Comparison of ENCODE assay signal across 10 cellular contexts in genomic region chr19:39506598-39506943, GRCh38. TPM values are rescaled to one million over a fixed set of nuclear protein-coding genes. Genes with fewer than 3 reads are reported as not detected.
DNase-seq lines count a peak whose midpoint lies in the region; ATAC-seq, FAIRE-seq and TF ChIP-seq lines count a peak whose summit lies in the region.
"Had no signal": no experiment of that assay in that cellular context is flagged by ENCODE, and none has a peak within 500 bp of the region (broad histone marks: within the 10 kb centered on the region; RNA-seq: fewer than 3 reads in every experiment).

No MANE protein-coding gene starts in this region.

- no peak for TF ChIP-seq POLR2A in A549 (IDR thresholded peaks at IDR 0.05; ENCODE audit: low read length)

- H3K14ac ChIP-seq in H9 (ENCODE audit: insufficient read depth, low read length) = no peak overlapping the region

- no peaks in the 10 kb centered on the region for H4K20me1 ChIP-seq in H9 (ENCODE audit: control insufficient read depth, insufficient read depth, insufficient read length)
- no peaks in the 10 kb centered on the region for H4K20me1 ChIP-seq in astrocyte (ENCODE audit: insufficient read depth, low read length)

- H3K27me3 Mint-ChIP-seq in H9 (ENCODE audit: low read depth) (peaks cover 85% of the 10 kb centered on the region), astrocyte (ENCODE audit: low read depth, unreplicated experiment) (peaks cover 57% of the 10 kb centered on the region), mesothelial cell of epicardium (ENCODE audit: low read depth) (peaks cover 84% of the 10 kb centered on the region)

- H3K79me1 ChIP-seq in H9 (ENCODE audit: insufficient read depth, low read depth, low read length, poor library complexity, severe bottlenecking) = no peaks in the 10 kb centered on the region

- no peak overlapping the region for H2BK5ac ChIP-seq in H9 (ENCODE audit: insufficient read length, low read length)

- H3K36me3 ChIP-seq in astrocyte (ENCODE audit: insufficient read depth, low read length) = no peaks in the 10 kb centered on the region

- no peak overlapping the region for H2BK15ac ChIP-seq in H9 (ENCODE audit: low read depth, low read length)

- H2AFZ ChIP-seq in H9 (ENCODE audit: low read length) (no peak overlapping the region), astrocyte (ENCODE audit: low read depth, low read length) (peak overlapping the region; percentile 98)

- H3K4me1 ChIP-seq in A549 (peaks cover 19% of the 10 kb centered on the region), H9 (ENCODE audit: insufficient read depth, low read length) (no peaks in the 10 kb centered on the region), astrocyte (ENCODE audit: insufficient read depth, low read length) (peaks cover 3% of the 10 kb centered on the region)

- CTCF ChIA-PET in A549 (lab: Yijun Ruan, JAX) (interaction anchor here (0.7 to 17.0 kb wide), 9 partner anchors 7 to 1499 kb away, joined by 3 to 257 read pairs (median 4); partner anchors contain the start of genes DLL3, EID2, EID2B and PLEKHG2), HEK293T (lab: Yijun Ruan, JAX) (no interaction called here)

- H3K27me3 ChIP-seq in H9 (ENCODE audit: insufficient read depth, low read length) = peaks cover 19% of the 10 kb centered on the region; the same call in 1 of the 2 replicates
- H3K27me3 ChIP-seq in astrocyte (ENCODE audit: insufficient read depth, low read length) = peaks cover 6% of the 10 kb centered on the region

- no peak overlapping the region for H3K23ac ChIP-seq in H9 (ENCODE audit: insufficient read length, low read depth, low read length)

- H2BK120ac ChIP-seq in H9 (ENCODE audit: low read depth, low read length, poor library complexity, severe bottlenecking) = no peak overlapping the region

- no peak overlapping the region for H4K8ac ChIP-seq in H9 (replicated peaks; ENCODE audit: insufficient read length, low read depth, low read length)

- H2AK5ac ChIP-seq in H9 (ENCODE audit: insufficient read length, low read length) = no peak overlapping the region

- H3K4me3 ChIP-seq in A549 (peak overlapping the region; percentile 66), astrocyte (ENCODE audit: insufficient read depth, low read depth, low read length) (peak overlapping the region; percentile 17)

- no peak overlapping the region for H4K91ac ChIP-seq in H9 (ENCODE audit: insufficient read length, low read depth, low read length)

- WGBS in A549 (ENCODE audit: missing lambda C conversion rate) = 72% methylated on average over 7 of the region's 7 CpGs
- WGBS in H9 (ENCODE audit: extremely low coverage, insufficient read length, low lambda C conversion rate) = no CpG with 5 or more reads among the region's 7 CpGs

- no peak overlapping the region for H4K5ac ChIP-seq in H9 (ENCODE audit: insufficient read length, low read depth, low read length)

- no peak overlapping the region for H2BK12ac ChIP-seq in H9 (ENCODE audit: insufficient read length, low read depth, low read length)

- H2BK20ac ChIP-seq in H9 (ENCODE audit: low read depth, low read length, poor library complexity, severe bottlenecking) = no peak overlapping the region

- no peak for TF ChIP-seq RAD21 in A549 (conservative IDR thresholded peaks at IDR 0.05 in 1 of 2, IDR thresholded peaks at IDR 0.05 in 1 of 2)

- no peak for FAIRE-seq in A549 (lab: Jason Lieb, UNC)
- FAIRE-seq in astrocyte (lab: Jason Lieb, UNC) = no peak

- no peak overlapping the region for H3T11ph ChIP-seq in H9 (ENCODE audit: low read length)

- H3K9me3 Mint-ChIP-seq in H9 = peaks cover 11 to 15% of the 10 kb centered on the region in 2 experiments; a peak in 4 of 5 replicates
- H3K9me3 Mint-ChIP-seq in astrocyte (ENCODE audit: unreplicated experiment) = no peaks in the 10 kb centered on the region
- H3K9me3 Mint-ChIP-seq in mesothelial cell of epicardium = no peaks in the 10 kb centered on the region

- H3K4me3 Mint-ChIP-seq in H9 = peak overlapping the region in 1 of 2 experiments; percentile 57; a peak in 3 of 5 replicates
- H3K4me3 Mint-ChIP-seq in astrocyte (ENCODE audit: unreplicated experiment) = peak overlapping the region; percentile 79
- H3K4me3 Mint-ChIP-seq in mesothelial cell of epicardium = peak overlapping the region; percentile 46

- H3K4me2 ChIP-seq in A549 = peak overlapping the region; percentile 85
- peak overlapping the region; percentile 74 for H3K4me2 ChIP-seq in H9 (ENCODE audit: insufficient read depth, insufficient read length, low read length)
- H3K4me2 ChIP-seq in astrocyte (ENCODE audit: low read length) = peak overlapping the region; percentile 96

- H3K23me2 ChIP-seq in H9 (ENCODE audit: insufficient read length, low read depth, low read length, poor library complexity, severe bottlenecking) = peaks cover 10% of the 10 kb centered on the region

- no peak overlapping the region for H3K4ac ChIP-seq in H9 (ENCODE audit: low read depth, low read length)

- H3K9me3 ChIP-seq in A549 (peaks cover 5% of the 10 kb centered on the region), H9 (ENCODE audit: control insufficient read depth, low read depth, low read length) (no peaks in the 10 kb centered on the region), astrocyte (ENCODE audit: insufficient read depth, low read depth, low read length) (no peaks in the 10 kb centered on the region)

- H3K79me2 ChIP-seq in H9 (ENCODE audit: insufficient read depth, low read length) (no peaks in the 10 kb centered on the region), astrocyte (ENCODE audit: insufficient read depth, low read length) (no peaks in the 10 kb centered on the region)

- DNase-seq in A549 (ENCODE audit: low read depth in 1 of 2, low spot score in 1 of 2) (no peak), H9 (no peak), astrocyte (ENCODE audit: low read depth) (no peak), mesothelial cell of epicardium (ENCODE audit: low spot score in 2 of 2, unreplicated experiment in 2 of 2) (no peak), GM03348 (ENCODE audit: low spot score) (no peak), HEK293T (ENCODE audit: extremely low spot score) (no peak)
- no peak for DNase-seq in stimulated activated CD4-positive, alpha-beta T cell treated with anti-CD3 and anti-CD28 coated beads, Interleukin-4, amount 100 ng/mL, for 24 hours

- no peak overlapping the region for H3K27ac Mint-ChIP-seq in H9
- H3K27ac Mint-ChIP-seq in astrocyte (ENCODE audit: unreplicated experiment) = peak overlapping the region; percentile 31
- H3K27ac Mint-ChIP-seq in mesothelial cell of epicardium = no peak overlapping the region

- no peak overlapping the region for H3K56ac ChIP-seq in H9 (ENCODE audit: insufficient read length, low read depth, low read length)

- POLR2A ChIA-PET in A549 (lab: Yijun Ruan, JAX) = interaction anchor here (1.1 kb wide), 2 partner anchors 71 to 340 kb away, joined by 3 to 10 read pairs; partner anchors contain the start of genes FBL and RPS16
- POLR2A ChIA-PET in HEK293T (lab: Yijun Ruan, JAX) = interaction anchor here (1.1 to 1.5 kb wide), 3 partner anchors 26 to 71 kb away, joined by 3 to 4 read pairs (median 4); partner anchors contain the start of genes EID2B and RPS16

- no peak for ATAC-seq in A549
- ATAC-seq in GM21717 (IDR thresholded peaks at IDR 0.05; ENCODE audit: unreplicated experiment) = no peak

- TF ChIP-seq CTCF in A549 (IDR thresholded peaks at IDR 0.05) (no peak), H9 (conservative IDR thresholded peaks at IDR 0.05) (no peak), astrocyte (IDR thresholded peaks at IDR 0.05; ENCODE audit: insufficient read depth, low read depth, low read length) (no peak), mesothelial cell of epicardium (IDR thresholded peaks at IDR 0.05; ENCODE audit: unreplicated experiment) (no peak)

- no peak for TF ChIP-seq EP300 in A549 (IDR thresholded peaks at IDR 0.05)

- peaks cover 9 to 10% of the 10 kb centered on the region in 2 experiments for H3K4me1 Mint-ChIP-seq in H9
- H3K4me1 Mint-ChIP-seq in astrocyte (ENCODE audit: low read depth, unreplicated experiment) = no peaks in the 10 kb centered on the region
- H3K4me1 Mint-ChIP-seq in mesothelial cell of epicardium = peaks cover 6% of the 10 kb centered on the region

- H3K36me3 Mint-ChIP-seq in H9 (ENCODE audit: insufficient read depth in 1 of 3, low read depth in 3 of 3) (peaks cover 0 to 11% (median 3%) of the 10 kb centered on the region in 3 experiments; a peak in 3 of 7 replicates), astrocyte (ENCODE audit: low read depth, unreplicated experiment) (peaks cover 5% of the 10 kb centered on the region), mesothelial cell of epicardium (no peaks in the 10 kb centered on the region)

- H3K27ac ChIP-seq in A549 = peak overlapping the region; percentile 81 to 86
- no peak overlapping the region for H3K27ac ChIP-seq in H9 (ENCODE audit: insufficient read length, low read depth, low read length)
- no peak overlapping the region for H3K27ac ChIP-seq in astrocyte (ENCODE audit: low read depth, low read length)

- no peak overlapping the region for H3K9ac ChIP-seq in H9 (ENCODE audit: extremely low read depth, insufficient read length, low read length)
- no peak overlapping the region for H3K9ac ChIP-seq in astrocyte (ENCODE audit: low read length)

- H3K18ac ChIP-seq in H9 (ENCODE audit: insufficient read length, low read depth, low read length) = no peak overlapping the region

RNA-seq across cellular contexts. Expression of gene DLL3, which starts 7.8 kb away (rescaled TPM):
- polyA plus RNA-seq in A549 (2011; rRNA removed) = 6.8 and 8.3 TPM in 2 replicates
- 14.9 and 18.9 TPM in 2 replicates for polyA plus RNA-seq in A549 (2012; cell fraction: cytosol; rRNA removed)
- polyA plus RNA-seq in A549 (2012; cell fraction: nucleus; rRNA removed) = 10.6 and 11.5 TPM in 2 replicates
- polyA plus RNA-seq in A549 (2017; fragmentation: RNase III; extraction: RNeasy Plus Mini Kit Qiagen cat#74134 plus additional on column Dnase treatment) = 6.7 TPM in 3 replicates
- 3.3 and 3.5 TPM in 2 replicates for polyA minus RNA-seq in A549 (2011; rRNA and poly(A)+ RNA removed)
- 2.4 and 2.5 TPM in 2 replicates for total RNA-seq in H9 (2021)
- 0.84 and 0.89 TPM in 2 replicates for total RNA-seq in astrocyte
- 0.40 to 0.53 TPM (median 0.50 TPM) in 3 replicates for total RNA-seq in mesothelial cell of epicardium
- total RNA-seq: mesenteric fat pad had no signal

RNA-seq across cellular contexts. Expression of gene SELENOV, which starts 8.4 kb away (rescaled TPM):
- polyA plus RNA-seq in A549 (2011; rRNA removed) (not detected in 2 replicates), A549 (2017; fragmentation: RNase III; extraction: RNeasy Plus Mini Kit Qiagen cat#74134 plus additional on column Dnase treatment) (not detected in 3 replicates)
- polyA plus RNA-seq in A549 (2012; cell fraction: cytosol; rRNA removed) = not detected in 2 replicates
- 0.06 and 0.10 TPM in 2 replicates for polyA plus RNA-seq in A549 (2012; cell fraction: nucleus; rRNA removed)
- not detected in 2 replicates for polyA minus RNA-seq in A549 (2011; rRNA and poly(A)+ RNA removed)
- total RNA-seq in H9 (2021) (6.7 and 6.9 TPM in 2 replicates), astrocyte (not detected in 2 replicates), mesothelial cell of epicardium (0.60 to 0.81 TPM (median 0.78 TPM) in 3 replicates)
- total RNA-seq: fibroblast of lung, mesenteric fat pad had no signal
- polyA plus RNA-seq: fibroblast of lung had no signal

RNA-seq across cellular contexts. Expression of gene TIMM50, which starts 25.9 kb away (rescaled TPM):
- 234 and 246 TPM in 2 replicates for polyA plus RNA-seq in A549 (2011; rRNA removed)
- 370 and 374 TPM in 2 replicates for polyA plus RNA-seq in A549 (2012; cell fraction: cytosol; rRNA removed)
- 384 and 439 TPM in 2 replicates for polyA plus RNA-seq in A549 (2012; cell fraction: nucleus; rRNA removed)
- 196 to 206 TPM (median 204 TPM) in 3 replicates for polyA plus RNA-seq in A549 (2017; fragmentation: RNase III; extraction: RNeasy Plus Mini Kit Qiagen cat#74134 plus additional on column Dnase treatment)
- polyA minus RNA-seq in A549 (2011; rRNA and poly(A)+ RNA removed) = 284 and 290 TPM in 2 replicates
- total RNA-seq in H9 (2021) = 121 and 128 TPM in 2 replicates
- 85.3 and 97.2 TPM in 2 replicates for total RNA-seq in astrocyte
- 69.3 to 78.9 TPM (median 70.7 TPM) in 3 replicates for total RNA-seq in mesothelial cell of epicardium

RNA-seq across cellular contexts. Expression of gene EID2B, which starts 26.1 kb away (rescaled TPM):
- polyA plus RNA-seq in A549 (2011; rRNA removed) (9.4 and 10.9 TPM in 2 replicates), A549 (2017; fragmentation: RNase III; extraction: RNeasy Plus Mini Kit Qiagen cat#74134 plus additional on column Dnase treatment) (9.2 to 10.1 TPM (median 9.3 TPM) in 3 replicates)
- 10.0 and 18.0 TPM in 2 replicates for polyA plus RNA-seq in A549 (2012; cell fraction: cytosol; rRNA removed)
- 6.0 and 7.8 TPM in 2 replicates for polyA plus RNA-seq in A549 (2012; cell fraction: nucleus; rRNA removed)
- polyA minus RNA-seq in A549 (2011; rRNA and poly(A)+ RNA removed) = 2.3 and 3.1 TPM in 2 replicates
- total RNA-seq in H9 (2021) (2.1 and 2.2 TPM in 2 replicates), astrocyte (2.1 and 2.6 TPM in 2 replicates), mesothelial cell of epicardium (2.6 to 4.0 TPM (median 2.8 TPM) in 3 replicates)

RNA-seq across cellular contexts. Expression of gene EID2, which starts 33.4 kb away (rescaled TPM):
- polyA plus RNA-seq in A549 (2011; rRNA removed) (23.2 and 26.1 TPM in 2 replicates), A549 (2017; fragmentation: RNase III; extraction: RNeasy Plus Mini Kit Qiagen cat#74134 plus additional on column Dnase treatment) (49.2 to 53.0 TPM (median 52.9 TPM) in 3 replicates)
- 23.9 and 34.5 TPM in 2 replicates for polyA plus RNA-seq in A549 (2012; cell fraction: cytosol; rRNA removed)
- polyA plus RNA-seq in A549 (2012; cell fraction: nucleus; rRNA removed) = 20.3 and 22.4 TPM in 2 replicates
- 5.7 TPM in 2 replicates for polyA minus RNA-seq in A549 (2011; rRNA and poly(A)+ RNA removed)
- total RNA-seq in H9 (2021) (18.8 and 18.9 TPM in 2 replicates), astrocyte (15.7 and 17.2 TPM in 2 replicates), mesothelial cell of epicardium (18.8 to 22.6 TPM (median 19.7 TPM) in 3 replicates)

Comparison
In these comparisons a context has a peak if more than half of its experiments do, and no peak if none do; other contexts are left out.
1. H3K27ac ChIP-seq: peak in A549 (2 of 2); none in H9 (single experiment) and astrocyte (single experiment).
2. Peak in every context shown above with its lines, with median percentiles within 50 percentile points of each other: H3K4me2 ChIP-seq.